ENCODE assay signal across 8 cellular contexts in the genomic region with DNA sequence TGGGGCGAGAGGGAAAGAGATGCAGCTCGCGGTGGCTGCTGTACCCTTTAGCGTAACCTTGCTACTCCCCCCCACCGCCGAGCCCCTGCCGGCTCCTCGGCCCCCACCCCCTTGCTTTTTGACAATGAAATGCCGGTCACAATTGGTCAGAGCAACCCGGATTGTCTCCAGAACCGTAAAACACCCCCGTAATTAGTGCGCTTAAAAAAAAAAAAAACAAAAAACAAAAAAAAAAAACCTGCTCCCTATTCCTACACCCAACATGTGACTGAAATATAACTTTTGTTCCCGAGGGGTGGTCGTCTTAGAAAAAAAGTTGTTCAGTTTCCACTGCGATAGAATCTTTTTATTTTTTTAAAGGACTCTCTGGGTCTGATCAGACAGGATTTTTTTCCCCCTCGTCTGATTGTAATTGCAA. TPM values are rescaled to one million over a fixed set of nuclear protein-coding genes. Genes with fewer than 3 reads are reported as not detected.
DNase-seq lines count a peak whose midpoint lies in the region; ATAC-seq and TF ChIP-seq lines count a peak whose summit lies in the region.

No MANE protein-coding gene starts in this region.

- no peaks in the 10 kb centered on the region for H4K20me1 ChIP-seq in KMS-11 (ENCODE audit: insufficient read depth)

- H3K9ac ChIP-seq in KMS-11: peak overlapping the region; percentile 85

- H3K27ac ChIP-seq in KMS-11: peak overlapping the region; percentile 93
- H3K27ac ChIP-seq in body of pancreas: peak overlapping the region; percentile 95 to 98 (median 98)
- H3K27ac ChIP-seq in mesodermal cell (ENCODE audit: low read depth, low read length, severe bottlenecking): peak overlapping the region; percentile 99

- H3K9me3 ChIP-seq in body of pancreas (no peaks in the 10 kb centered on the region), mesodermal cell (ENCODE audit: control insufficient read depth, low read length) (no peaks in the 10 kb centered on the region)

- H3K4me3 ChIP-seq in AG09309 (ENCODE audit: control insufficient read depth, low read depth, low read length): peak overlapping the region; percentile 71
- no peak overlapping the region for H3K4me3 ChIP-seq in KMS-11 (IDR thresholded peaks at IDR 0.05; ENCODE audit: insufficient read depth, low read depth, low read length)
- H3K4me3 ChIP-seq in body of pancreas: peak overlapping the region; percentile 50 to 69
- H3K4me3 ChIP-seq in mesodermal cell (ENCODE audit: extremely low read depth, insufficient read depth, low read length, poor library complexity, severe bottlenecking): peak overlapping the region; percentile 73

- intact Hi-C loops in body of pancreas (cut with DNase I): no loop called here

- H2AFZ ChIP-seq in KMS-11 (ENCODE audit: low read depth): 0 out of 2 replicates have a peak overlapping the region, but pooled peaks have one; percentile 22

- H3K27me3 ChIP-seq in KMS-11 (ENCODE audit: insufficient read depth, low read depth): no peaks in the 10 kb centered on the region
- H3K27me3 ChIP-seq in body of pancreas: no peaks in the 10 kb centered on the region

- TF ChIP-seq POLR2A in body of pancreas (IDR thresholded peaks at IDR 0.05): no peak

- no peak for DNase-seq in AG09309 (ENCODE audit: low read depth)
- DNase-seq in body of pancreas: peak; percentile 39 to 53 (median 46)
- no peak for DNase-seq in GDM1 (lab: John Stamatoyannopoulos, UW)
- no peak for DNase-seq in epidermal melanocyte (ENCODE audit: insufficient read length, low spot score)

- WGBS in body of pancreas, 2 donors: 0 to 1% methylated on average over 15 to 17 of the region's 17 CpGs
- 0 to 5% methylated on average over 3 to 4 of the region's 17 CpGs for WGBS in mesodermal cell (ENCODE audit: insufficient coverage in 2 of 2), 2 experiments

- H3K4me2 ChIP-seq in KMS-11: peak overlapping the region; percentile 82

- peaks cover 34% of the 10 kb centered on the region; the same call in 1 of the 2 replicates for H3K79me2 ChIP-seq in KMS-11 (ENCODE audit: insufficient read depth, low read depth)

- no peak for TF ChIP-seq CTCF in AG09309 (IDR thresholded peaks at IDR 0.05; ENCODE audit: control insufficient read depth, insufficient read depth, low read depth, low read length, missing control alignments)
- TF ChIP-seq CTCF in KMS-11 (conservative IDR thresholded peaks at IDR 0.05; ENCODE audit: low read depth, low read length): no peak
- no peak for TF ChIP-seq CTCF in body of pancreas (IDR thresholded peaks at IDR 0.05)

- H3K4me1 ChIP-seq in KMS-11 (ENCODE audit: low read depth, poor library complexity, severe bottlenecking) (peaks cover 14% of the 10 kb centered on the region), body of pancreas (peaks cover 38% of the 10 kb centered on the region), mesodermal cell (ENCODE audit: control insufficient read depth, insufficient read depth, low read length, poor library complexity, severe bottlenecking) (peaks cover 24% of the 10 kb centered on the region)

- ATAC-seq in body of pancreas (no peak), GM18858 (IDR thresholded peaks at IDR 0.05; ENCODE audit: unreplicated experiment) (no peak), HG03442 (IDR thresholded peaks at IDR 0.05; ENCODE audit: unreplicated experiment) (no peak)

- no peaks in the 10 kb centered on the region for H3K36me3 ChIP-seq in KMS-11 (ENCODE audit: insufficient read depth)
- H3K36me3 ChIP-seq in body of pancreas (replicated peaks in 1 of 2; ENCODE audit: insufficient read depth in 1 of 2, low read depth in 2 of 2): no peaks in the 10 kb centered on the region
- no peaks in the 10 kb centered on the region for H3K36me3 ChIP-seq in mesodermal cell (ENCODE audit: control insufficient read depth, insufficient read depth, low read length)

RNA-seq across cellular contexts. Expression of a gene that starts 0.8 kb away (rescaled TPM):
- 10 to 100 TPM; 17.5 to 17.9 TPM for total RNA-seq in body of pancreas
- 13.9 TPM for polyA plus RNA-seq in mesodermal cell (2013, experiment 1 of 2)
- polyA plus RNA-seq in mesodermal cell (2013, experiment 2 of 2): 11.2 TPM

Comparison
In these comparisons a context has a peak if more than half of its experiments do, and no peak if none do; other contexts are left out.
1. DNase-seq: peak in body of pancreas (4 of 4); none in AG09309 (single experiment), GDM1 (single experiment) and epidermal melanocyte (single experiment).
2. Peak in every context shown above with its lines, with median percentiles within 50 percentile points of each other: H3K27ac ChIP-seq.